In genomic region chr9:127955294-127956015, GRCh38 we compare ENCODE assay signal across 9 cellular contexts. TPM values are rescaled to one million over a fixed set of nuclear protein-coding genes. Genes with fewer than 3 reads are reported as not detected.
DNase-seq lines count a peak whose midpoint lies in the region; ATAC-seq and TF ChIP-seq lines count a peak whose summit lies in the region.
"Had no signal": no experiment of that assay in that cellular context is flagged by ENCODE, and none has a peak within 500 bp of the region (broad histone marks: within the 10 kb centered on the region; RNA-seq: fewer than 3 reads in every experiment).

No MANE protein-coding gene starts in this region.

- CTCF ChIA-PET in WTC11 (lab: Charles Lee) = interaction anchor here (0.5 to 5.5 kb wide), 37 partner anchors 9 to 971 kb away, joined by 3 to 121 read pairs (median 5); partner anchors contain the start of genes EEIG1, NAIF1 and PIP5KL1

- H3K36me3 Mint-ChIP-seq in WTC11 (no peaks in the 10 kb centered on the region), memory B cell (peaks cover 17% of the 10 kb centered on the region)

- TF ChIP-seq CTCF in C4-2B (conservative IDR thresholded peaks at IDR 0.05) = no peak; the same call in 1 of the 2 replicates
- peak; percentile 32; the same call in 1 of the 2 replicates for TF ChIP-seq CTCF in WTC11 (IDR thresholded peaks at IDR 0.05)

- POLR2A ChIA-PET in WTC11 (lab: Charles Lee) = interaction anchor here (0.5 to 1.4 kb wide), 4 partner anchors 18 to 79 kb away, joined by 3 to 4 read pairs (median 3); partner anchors contain the start of gene DPM2

- H3K27me3 Mint-ChIP-seq in WTC11 (ENCODE audit: low read depth) = no peaks in the 10 kb centered on the region
- no peaks in the 10 kb centered on the region for H3K27me3 Mint-ChIP-seq in memory B cell

- H3K4me3 Mint-ChIP-seq in WTC11 (no peak overlapping the region), memory B cell (peak overlapping the region; percentile 33)

- H3K4me1 Mint-ChIP-seq in WTC11 (peaks cover 18% of the 10 kb centered on the region), memory B cell (peaks cover 45% of the 10 kb centered on the region)

- peak; percentile 60 for DNase-seq in NCI-H1694 treated with DMSO at 0.1 percent for 48 hours (lab: John Stamatoyannopoulos, UW)
- peak; percentile 76 for DNase-seq in WTC11 (ENCODE audit: low spot score)
- DNase-seq in cerebellar cortex (ENCODE audit: low spot score) = peak; percentile 90
- peak; percentile 56 to 77 for DNase-seq in memory B cell (ENCODE audit: low spot score in 2 of 2)
- DNase-seq in stimulated activated CD8-positive, alpha-beta memory T cell treated with anti-CD3 and anti-CD28 coated beads, Interleukin-4, amount 100 ng/mL, for 24 hours (ENCODE audit: low read depth) = peak; percentile 67

- H3K9me3 Mint-ChIP-seq in WTC11 (peaks cover 4% of the 10 kb centered on the region; the same call in 1 of the 2 replicates), memory B cell (peaks cover 2% of the 10 kb centered on the region)

- H3K27ac ChIP-seq in C4-2B = peak overlapping the region; percentile 72
- H3K27ac ChIP-seq: neutrophil had no signal

- ATAC-seq in GM21723 (IDR thresholded peaks at IDR 0.05; ENCODE audit: unreplicated experiment) = peak; percentile 55
- ATAC-seq in WTC11 = peak; percentile 96
- ATAC-seq in memory B cell (ENCODE audit: low read depth) = peak; percentile 97
- no peak for ATAC-seq in HG03439 (IDR thresholded peaks at IDR 0.05; ENCODE audit: unreplicated experiment)

- H3K27ac Mint-ChIP-seq in WTC11 = peak overlapping the region; percentile 80
- H3K27ac Mint-ChIP-seq in memory B cell = peak overlapping the region; percentile 74

TF ChIP-seq in WTC11, 78 proteins besides CTCF, POLR2A, EP300 and RAD21:
- TF ChIP-seq ZNF281 (CRISPR knock-in tag; IDR thresholded peaks at IDR 0.05) (no peak), GTF2I (CRISPR knock-in tag; conservative IDR thresholded peaks at IDR 0.05) (no peak), E2F1 (CRISPR knock-in tag; IDR thresholded peaks at IDR 0.05) (no peak), MAX (CRISPR knock-in tag; IDR thresholded peaks at IDR 0.05) (peak; percentile 25; the same call in 1 of the 2 replicates), ATF3 (CRISPR knock-in tag; conservative IDR thresholded peaks at IDR 0.05) (no peak), GABPB1 (CRISPR knock-in tag; IDR thresholded peaks at IDR 0.05) (0 out of 2 replicates have a peak, but pooled peaks have one; percentile 46), NR2C2 (CRISPR knock-in tag; IDR thresholded peaks at IDR 0.05) (0 out of 2 replicates have a peak, but pooled peaks have one; percentile 20), PRDM15 (CRISPR knock-in tag; IDR thresholded peaks at IDR 0.05) (peak; percentile 63; the same call in 1 of the 2 replicates)

RNA-seq across cellular contexts. Expression of gene DPM2, which starts 17.8 kb away (rescaled TPM):
- 53.3 to 58.2 TPM (median 56.1 TPM) in 3 replicates for total RNA-seq in WTC11 (2021)

RNA-seq across cellular contexts. Expression of gene PIP5KL1, which starts 24.9 kb away (rescaled TPM):
- 15.8 to 20.2 TPM (median 16.8 TPM) in 3 replicates for total RNA-seq in WTC11 (2021)

RNA-seq across cellular contexts. Expression of gene EEIG1, which starts 25.3 kb away (rescaled TPM):
- 42.2 to 66.4 TPM (median 51.3 TPM) in 3 replicates for total RNA-seq in WTC11 (2021)

RNA-seq across cellular contexts. Expression of gene ST6GALNAC4, which starts 38.6 kb away (rescaled TPM):
- 25.1 to 25.7 TPM (median 25.4 TPM) in 3 replicates for total RNA-seq in WTC11 (2021)

RNA-seq across cellular contexts. Expression of gene ST6GALNAC6, which starts 56.1 kb away (rescaled TPM):
- total RNA-seq in WTC11 (2021) = 45.1 to 47.5 TPM (median 45.3 TPM) in 3 replicates
